In the genomic region with DNA sequence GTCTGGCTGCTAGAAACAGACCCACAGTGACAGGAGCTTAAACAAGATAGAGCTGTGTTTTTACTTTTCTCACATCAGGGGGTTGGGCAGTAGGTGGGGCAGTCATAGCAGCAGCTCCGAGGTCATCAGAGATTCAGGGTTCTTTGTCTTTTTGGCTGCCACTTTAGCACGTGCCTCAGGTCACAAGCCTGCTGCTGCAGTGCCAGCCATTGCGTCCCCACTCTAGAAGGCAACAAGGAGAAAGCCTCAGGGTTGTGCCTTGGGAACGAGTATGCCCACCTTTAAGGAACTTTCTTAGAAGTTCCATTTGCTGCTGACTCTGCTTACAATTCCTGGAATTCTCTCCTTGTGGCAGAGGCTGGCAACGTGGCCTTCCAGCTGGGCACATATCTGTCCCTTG, we compare ENCODE assay signal across 8 cellular contexts.
"Had no signal": no experiment of that assay in that cellular context is flagged by ENCODE, and none has a peak within 500 bp of the region (broad histone marks: within the 10 kb centered on the region; RNA-seq: fewer than 3 reads in every experiment).

No MANE protein-coding gene starts in this region.

- DNase-seq: H7, HFFc6 had no signal

- H3K4me2 ChIP-seq: GM23338 had no signal

- H3K27me3 Mint-ChIP-seq: IgD-negative memory B cell had no signal

- H3K36me3 Mint-ChIP-seq: IgD-negative memory B cell had no signal

- H3K9me3 ChIP-seq: HAP-1 had no signal

- H3K4me1 Mint-ChIP-seq: IgD-negative memory B cell had no signal

- FAIRE-seq: HepG2 had no signal

- ATAC-seq: GM23338, HCT116, HepG2 had no signal

- H3K4me1 ChIP-seq: HAP-1 had no signal

- H3K4me3 Mint-ChIP-seq: GM23338, HFFc6, IgD-negative memory B cell had no signal

- H3K27ac ChIP-seq: HL-60 had no signal

- H3K36me3 ChIP-seq: HAP-1 had no signal

- H2AFZ ChIP-seq: GM23338 had no signal

- H3K27ac Mint-ChIP-seq: GM23338, HFFc6, IgD-negative memory B cell had no signal

- H3K4me3 ChIP-seq: GM23338, HAP-1 had no signal
